Comparison of ENCODE assay signal across 22 cellular contexts in the genomic region with DNA sequence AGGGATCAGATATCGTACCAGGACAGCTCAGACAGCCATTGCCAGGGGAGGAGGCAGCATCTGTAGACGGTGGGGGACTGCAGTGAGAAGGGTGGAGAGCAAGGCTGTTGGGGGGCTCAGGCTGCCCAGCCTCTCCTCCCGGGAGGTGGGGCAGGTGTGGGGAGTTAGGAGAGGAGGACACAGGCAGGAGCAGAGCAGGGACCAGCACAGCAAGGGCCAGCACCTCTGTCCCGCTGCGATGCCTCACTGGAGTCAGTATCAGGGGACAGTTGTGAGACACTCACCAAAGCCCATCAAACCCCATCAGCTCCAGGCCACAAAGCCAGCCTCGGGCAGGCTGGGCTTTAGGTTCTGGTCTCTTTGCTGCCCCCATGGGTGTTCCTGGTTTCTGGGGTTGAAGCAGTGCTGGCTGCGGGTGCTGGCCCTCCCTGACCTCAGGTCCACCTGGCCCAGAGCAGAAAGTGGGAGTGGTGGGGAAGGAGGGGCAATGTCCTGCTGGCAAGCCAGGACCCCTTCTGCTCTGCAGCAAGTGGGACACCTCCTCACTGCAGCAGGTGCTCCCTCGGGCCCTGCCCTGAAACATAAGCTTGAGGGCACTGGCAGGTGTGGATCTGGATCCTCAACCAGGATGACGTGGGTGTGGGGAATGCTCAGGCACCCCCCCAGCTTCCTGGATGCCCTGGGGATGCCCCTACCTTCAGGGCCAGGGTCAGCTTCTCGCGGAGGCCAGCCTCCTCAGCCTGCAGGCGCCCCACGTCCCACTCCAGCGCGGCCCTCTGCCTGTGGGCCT.
"Had no signal": no experiment of that assay in that cellular context is flagged by ENCODE, and none has a peak within 500 bp of the region (broad histone marks: within the 10 kb centered on the region; RNA-seq: fewer than 3 reads in every experiment).

No MANE protein-coding gene starts in this region.

- H3K36me3 ChIP-seq: left lung had no signal

- H3K27ac ChIP-seq: left lung, sigmoid colon, thoracic aorta had no signal

- H3K9me3 ChIP-seq: left lung, sigmoid colon, thoracic aorta had no signal

- DNase-seq: activated CD4-positive, alpha-beta memory T cell treated with anti-CD3 and anti-CD28 coated beads, Interleukin-2, amount 10 ng/mL, durations not matched to agents 7 days and 5 days; activated CD4-positive, alpha-beta T cell treated with anti-CD3 and anti-CD28 coated beads for 48 hours; activated effector memory CD4-positive, alpha-beta T cell treated with anti-CD3 and anti-CD28 coated beads, Interleukin-2, amount 50 U/mL, for 16 hours; activated naive CD4-positive, alpha-beta T cell treated with anti-CD3 and anti-CD28 coated beads, Interleukin-2, amount 10 ng/mL, durations not matched to agents 7 days and 5 days; activated T-cell treated with anti-CD3 and anti-CD28 coated beads, Interleukin-2, amount 50 U/mL, for 72 hours; cerebellar nuclear complex; cortex of kidney; immature natural killer cell; kidney glomerular epithelial cell; naive thymus-derived CD8-positive, alpha-beta T cell; nucleus accumbens; sigmoid colon; stimulated activated CD4-positive, alpha-beta T cell treated with anti-CD3 and anti-CD28 coated beads, Interleukin-2, amount 100 ng/mL, for 48 hours; stimulated activated CD8-positive, alpha-beta memory T cell treated with anti-CD3 and anti-CD28 coated beads, Interleukin-4, amount 100 ng/mL, for 48 hours; stimulated activated naive B cell treated with anti-CD40 and anti-IgM and Interleukin-4, amounts not matched to agents 10 μg/mL and 1 μg/mL and 100 μg/mL, for 72 hours; T1000 had no signal

- H3K27ac Mint-ChIP-seq: activated CD4-positive, alpha-beta memory T cell treated with anti-CD3 and anti-CD28 coated beads, Interleukin-2, amount 10 ng/mL, durations not matched to agents 7 days and 5 days; activated naive CD4-positive, alpha-beta T cell treated with anti-CD3 and anti-CD28 coated beads, Interleukin-2, amount 10 ng/mL, durations not matched to agents 7 days and 5 days; activated T-cell treated with anti-CD3 and anti-CD28 coated beads, Interleukin-2, amount 50 U/mL, for 72 hours; immature natural killer cell; naive thymus-derived CD8-positive, alpha-beta T cell; stimulated activated naive B cell treated with anti-CD40 and anti-IgM and Interleukin-4, amounts not matched to agents 10 μg/mL and 1 μg/mL and 100 μg/mL, for 72 hours; T-helper 1 cell treated with Interleukin-12 subunit alpha and Interleukin-12 subunit beta and Interleukin-4 antibody, amounts not matched to agents 30 μg/mL and 1 μg/mL, for 36 hours; type B pancreatic cell had no signal

- H3K4me3 ChIP-seq: left lung, lung, sigmoid colon, smooth muscle cell, thoracic aorta had no signal

- H3K9me3 Mint-ChIP-seq: activated CD4-positive, alpha-beta memory T cell treated with anti-CD3 and anti-CD28 coated beads, Interleukin-2, amount 10 ng/mL, durations not matched to agents 7 days and 5 days; activated naive CD4-positive, alpha-beta T cell treated with anti-CD3 and anti-CD28 coated beads, Interleukin-2, amount 10 ng/mL, durations not matched to agents 7 days and 5 days; activated T-cell treated with anti-CD3 and anti-CD28 coated beads, Interleukin-2, amount 50 U/mL, for 72 hours; immature natural killer cell; naive thymus-derived CD8-positive, alpha-beta T cell; stimulated activated naive B cell treated with anti-CD40 and anti-IgM and Interleukin-4, amounts not matched to agents 10 μg/mL and 1 μg/mL and 100 μg/mL, for 72 hours; T-helper 1 cell treated with Interleukin-12 subunit alpha and Interleukin-12 subunit beta and Interleukin-4 antibody, amounts not matched to agents 30 μg/mL and 1 μg/mL, for 36 hours; type B pancreatic cell had no signal

- H3K4me3 Mint-ChIP-seq: activated CD4-positive, alpha-beta memory T cell treated with anti-CD3 and anti-CD28 coated beads, Interleukin-2, amount 10 ng/mL, durations not matched to agents 7 days and 5 days; activated naive CD4-positive, alpha-beta T cell treated with anti-CD3 and anti-CD28 coated beads, Interleukin-2, amount 10 ng/mL, durations not matched to agents 7 days and 5 days; activated T-cell treated with anti-CD3 and anti-CD28 coated beads, Interleukin-2, amount 50 U/mL, for 72 hours; immature natural killer cell; naive thymus-derived CD8-positive, alpha-beta T cell; stimulated activated naive B cell treated with anti-CD40 and anti-IgM and Interleukin-4, amounts not matched to agents 10 μg/mL and 1 μg/mL and 100 μg/mL, for 72 hours; T-helper 1 cell treated with Interleukin-12 subunit alpha and Interleukin-12 subunit beta and Interleukin-4 antibody, amounts not matched to agents 30 μg/mL and 1 μg/mL, for 36 hours; type B pancreatic cell had no signal

- H3K36me3 Mint-ChIP-seq: activated naive CD4-positive, alpha-beta T cell treated with anti-CD3 and anti-CD28 coated beads, Interleukin-2, amount 10 ng/mL, durations not matched to agents 7 days and 5 days; immature natural killer cell; naive thymus-derived CD8-positive, alpha-beta T cell; stimulated activated naive B cell treated with anti-CD40 and anti-IgM and Interleukin-4, amounts not matched to agents 10 μg/mL and 1 μg/mL and 100 μg/mL, for 72 hours had no signal

- H3K27me3 Mint-ChIP-seq: activated CD4-positive, alpha-beta memory T cell treated with anti-CD3 and anti-CD28 coated beads, Interleukin-2, amount 10 ng/mL, durations not matched to agents 7 days and 5 days; activated naive CD4-positive, alpha-beta T cell treated with anti-CD3 and anti-CD28 coated beads, Interleukin-2, amount 10 ng/mL, durations not matched to agents 7 days and 5 days; naive thymus-derived CD8-positive, alpha-beta T cell; type B pancreatic cell had no signal

- H3K27me3 ChIP-seq: left lung, sigmoid colon had no signal

- H3K4me1 ChIP-seq: left lung, sigmoid colon had no signal

- ATAC-seq: activated T-cell treated with anti-CD3 and anti-CD28 coated beads, Interleukin-2, amount 50 U/mL, for 72 hours; left lung; naive thymus-derived CD8-positive, alpha-beta T cell; stimulated activated naive B cell treated with anti-CD40 and anti-IgM and Interleukin-4, amounts not matched to agents 10 μg/mL and 1 μg/mL and 100 μg/mL, for 72 hours had no signal
